Comparison of ENCODE assay signal across 23 cellular contexts in the genomic region with DNA sequence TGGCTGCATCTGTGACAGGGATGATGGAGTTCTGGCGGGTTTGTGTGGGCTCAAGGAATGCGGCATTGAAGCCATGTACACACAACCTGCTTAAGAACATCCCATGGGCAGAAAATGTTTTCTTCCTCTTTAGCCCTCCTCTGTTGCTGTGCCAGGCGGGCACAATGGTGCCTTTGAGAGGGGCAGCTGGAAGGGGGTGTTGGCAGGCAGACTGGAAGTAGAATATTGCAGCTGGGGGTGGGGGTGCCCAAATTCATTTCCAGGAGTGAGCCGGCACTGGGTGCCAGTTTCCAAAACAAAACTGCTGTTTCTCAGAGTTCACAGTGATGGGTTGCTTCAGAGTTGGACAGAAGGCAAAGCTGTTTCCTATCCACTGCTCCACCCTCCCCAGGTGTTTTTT.
"Had no signal": no experiment of that assay in that cellular context is flagged by ENCODE, and none has a peak within 500 bp of the region (broad histone marks: within the 10 kb centered on the region; RNA-seq: fewer than 3 reads in every experiment).

No MANE protein-coding gene starts in this region.

- H3K27ac ChIP-seq: adrenal gland, coronary artery, gastroesophageal sphincter, heart right ventricle, left lung, ovary, testis, vagina had no signal

- H3K36me3 ChIP-seq: ovary, vagina had no signal

- H3K9me3 ChIP-seq: adrenal gland, gastroesophageal sphincter, heart right ventricle, left lung, ovary, testis, vagina had no signal

- ATAC-seq: gastroesophageal sphincter; heart right ventricle; left lung; natural killer cell; sciatic nerve; stimulated activated effector memory CD8-positive, alpha-beta T cell treated with anti-CD3 and anti-CD28 coated beads, Interleukin-12 subunit alpha, Interleukin-12 subunit beta, amount 100 ng/mL, for 72 hours; stimulated activated naive CD8-positive, alpha-beta T cell treated with anti-CD3 and anti-CD28 coated beads, Interleukin-15, amount 100 ng/mL, for 72 hours had no signal

- DNase-seq: activated CD4-positive, alpha-beta T cell treated with anti-CD3 and anti-CD28 coated beads for 1 hour; activated gamma-delta T cell treated with Interleukin-2 at 50 U/mL for 16 hours; activated T-cell treated with anti-CD3 and anti-CD28 coated beads, Interleukin-2, amount 50 U/mL, for 1 hour; adrenal gland; cerebellar nuclear complex; endodermal cell; heart right ventricle; kidney glomerular epithelial cell; left lung; natural killer cell; ovary; small intestine; stimulated activated CD4-positive, alpha-beta T cell treated with anti-CD3 and anti-CD28 coated beads, Interleukin-2, amount 100 ng/mL, for 24 hours; stimulated activated naive CD8-positive, alpha-beta T cell treated with anti-CD3 and anti-CD28 coated beads, Interleukin-15, amount 100 ng/mL, for 72 hours; T-helper 9 cell; testis; trophoblast cell had no signal

- H3K27me3 ChIP-seq: adrenal gland, gastroesophageal sphincter, left lung, ovary, testis, vagina had no signal

- H3K4me3 ChIP-seq: adrenal gland, coronary artery, gastroesophageal sphincter, heart right ventricle, left lung, lung, ovary, testis, vagina had no signal

- H3K4me1 ChIP-seq: adrenal gland, gastroesophageal sphincter, heart right ventricle, left lung, testis, vagina had no signal
